9 cellular contexts compared by ENCODE assay signal in the genomic region with DNA sequence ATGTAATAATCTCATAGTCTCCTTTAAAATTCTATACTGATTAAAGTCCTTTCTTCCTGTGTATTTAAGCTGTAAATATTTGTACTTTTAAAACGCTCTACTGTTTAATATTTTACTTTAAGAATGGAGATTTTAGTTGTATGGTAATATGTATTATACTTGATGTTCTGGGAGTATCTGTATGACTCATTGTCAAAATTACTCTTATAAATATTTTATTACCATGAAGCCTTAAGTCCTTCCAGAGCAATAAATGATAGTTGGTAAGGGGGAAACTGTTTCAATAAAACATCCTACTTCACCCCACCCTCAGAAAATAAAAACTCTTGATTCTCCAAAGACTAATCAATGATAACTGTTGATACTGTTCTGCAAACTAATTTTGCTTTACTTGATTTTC. TPM values are rescaled to one million over a fixed set of nuclear protein-coding genes. Genes with fewer than 3 reads are reported as not detected.
DNase-seq lines count a peak whose midpoint lies in the region; ATAC-seq, FAIRE-seq and TF ChIP-seq lines count a peak whose summit lies in the region.
"Had no signal": no experiment of that assay in that cellular context is flagged by ENCODE, and none has a peak within 500 bp of the region (broad histone marks: within the 10 kb centered on the region; RNA-seq: fewer than 3 reads in every experiment).

No MANE protein-coding gene starts in this region.

- CTCF ChIA-PET in HepG2 (lab: Yijun Ruan, JAX; ENCODE audit: low intra/inter-chr PET ratio, low total read pairs): interaction anchor here (0.7 kb wide), 1 partner anchor 604 kb away, joined by 3 read pairs; no protein-coding TSS in a partner anchor

- H3K9me3 Mint-ChIP-seq in memory B cell: no peaks in the 10 kb centered on the region

- no peaks in the 10 kb centered on the region for H3K36me3 Mint-ChIP-seq in memory B cell

- H4K20me1 ChIP-seq in HepG2 (ENCODE audit: insufficient read depth, low read length): no peaks in the 10 kb centered on the region

- H3K27me3 ChIP-seq in brain microvascular endothelial cell (replicated peaks) (no peaks in the 10 kb centered on the region), subcutaneous abdominal adipose tissue (ENCODE audit: control insufficient read depth in 5 of 5, insufficient read depth in 4 of 5, low read length in 5 of 5) (no peaks in the 10 kb centered on the region), HepG2 (ENCODE audit: control insufficient read depth in 1 of 2, insufficient read depth in 2 of 2, low read length in 2 of 2) (peaks cover 1 to 22% of the 10 kb centered on the region in 2 experiments; a peak in 4 of 5 replicates)

- DNase-seq in LHCN-M2 (ENCODE audit: low read depth): peak; percentile 27
- no peak for DNase-seq in brain microvascular endothelial cell
- no peak for DNase-seq in memory B cell (ENCODE audit: low spot score in 2 of 2)
- DNase-seq in HepG2 (ENCODE audit: low spot score): no peak
- no peak for DNase-seq in frontal cortex (ENCODE audit: low spot score in 2 of 2)

- H3K36me3 ChIP-seq in brain microvascular endothelial cell (replicated peaks): no peaks in the 10 kb centered on the region
- no peaks in the 10 kb centered on the region for H3K36me3 ChIP-seq in subcutaneous abdominal adipose tissue (ENCODE audit: control insufficient read depth in 5 of 5, insufficient read depth in 5 of 5, low read length in 5 of 5)
- no peaks in the 10 kb centered on the region for H3K36me3 ChIP-seq in HepG2 (replicated peaks in 1 of 2; ENCODE audit: control insufficient read depth in 1 of 2, insufficient read depth in 2 of 2, low read length in 2 of 2)
- H3K36me3 ChIP-seq: colonic mucosa had no signal

- 0% methylated on average over 1 of the region's 1 CpG for WGBS in HepG2 (ENCODE audit: low lambda C conversion rate)

- H3K4me1 ChIP-seq in subcutaneous abdominal adipose tissue (ENCODE audit: control insufficient read depth in 5 of 5, insufficient read depth in 5 of 5, low read length in 5 of 5): peaks cover 2 to 60% (median 37%) of the 10 kb centered on the region in 5 donors
- H3K4me1 ChIP-seq in HepG2 (ENCODE audit: insufficient read depth, low read length): no peaks in the 10 kb centered on the region
- H3K4me1 ChIP-seq: colonic mucosa had no signal

- TF ChIP-seq EP300 in HepG2 (IDR thresholded peaks at IDR 0.05; ENCODE audit: low read depth in 2 of 2, low read length in 2 of 2) (no peak), HepG2 (CRISPR knock-in tag; IDR thresholded peaks at IDR 0.05; ENCODE audit: borderline replicate concordance) (no peak)

- in situ Hi-C loops in brain microvascular endothelial cell (cut with HindIII; ENCODE audit: low pct_ligation_motif_present, low sequenced_read_pairs): no loop called here
- in situ Hi-C loops in HepG2 (cut with HindIII; ENCODE audit: extremely low pct_ligation_motif_present, low pct_unique_long_range_greater_than_20kb): no loop called here

- FAIRE-seq in HepG2 (lab: Jason Lieb, UNC) (no peak), frontal cortex (lab: Jason Lieb, UNC) (no peak)
- FAIRE-seq: GM12892 had no signal

- no peak for TF ChIP-seq RAD21 in HepG2 (CRISPR knock-in tag; IDR thresholded peaks at IDR 0.05)

- H3K27ac ChIP-seq in brain microvascular endothelial cell (peak overlapping the region; percentile 51), subcutaneous abdominal adipose tissue (ENCODE audit: low read depth, low read length) (peak overlapping the region; percentile 42), HepG2 (ENCODE audit: extremely low read length, insufficient read depth, low read length) (no peak overlapping the region)
- H3K27ac ChIP-seq: colonic mucosa had no signal

- no peak overlapping the region for H3K27ac Mint-ChIP-seq in memory B cell

- H3K9me3 ChIP-seq in subcutaneous abdominal adipose tissue (ENCODE audit: control insufficient read depth in 5 of 5, low read length in 5 of 5) (no peaks in the 10 kb centered on the region), HepG2 (ENCODE audit: low read length) (no peaks in the 10 kb centered on the region)
- H3K9me3 ChIP-seq: colonic mucosa had no signal

- H3K27me3 Mint-ChIP-seq in memory B cell: peaks cover 6% of the 10 kb centered on the region

- intact Hi-C loops in HepG2 (cut with micrococcal nuclease; ENCODE audit: unreplicated experiment): loop anchor here (5.0 kb wide), 1 partner anchor 606 kb away; no protein-coding TSS in a partner anchor

- TF ChIP-seq CTCF in brain microvascular endothelial cell (IDR thresholded peaks at IDR 0.05; ENCODE audit: low read depth, low read length, missing control alignments) (no peak), HepG2 (CRISPR knock-in tag; IDR thresholded peaks at IDR 0.05) (no peak)

- H3K4me3 Mint-ChIP-seq in memory B cell: peak overlapping the region; percentile 0

- no peak for TF ChIP-seq POLR2A in HepG2 (IDR thresholded peaks at IDR 0.05; ENCODE audit: insufficient read depth in 1 of 2, low read depth in 2 of 2, low read length in 2 of 2)

- ATAC-seq in memory B cell (ENCODE audit: low read depth): no peak
- ATAC-seq in HG02884 (IDR thresholded peaks at IDR 0.05; ENCODE audit: unreplicated experiment): no peak
- no peak for ATAC-seq in HepG2

- POLR2A ChIA-PET in HepG2 (lab: Yijun Ruan, JAX): no interaction called here

- H3K4me2 ChIP-seq in HepG2 (ENCODE audit: low read depth, low read length): no peak overlapping the region

- BruUV-seq in HepG2 (replicated peaks; lab: Mats Ljungman, UMichigan): no TSS peak

- H3K4me3 ChIP-seq in brain microvascular endothelial cell (ENCODE audit: low read depth, low read length) (peak overlapping the region; percentile 39), subcutaneous abdominal adipose tissue (ENCODE audit: low read depth in 1 of 5, low read length in 5 of 5) (peak overlapping the region; percentile 45 to 65 (median 61)), HepG2 (replicated peaks in 1 of 3; ENCODE audit: insufficient read depth in 1 of 3, low read depth in 2 of 3, low read length in 3 of 3) (no peak overlapping the region)
- H3K4me3 ChIP-seq: colonic mucosa had no signal

- peaks cover 3% of the 10 kb centered on the region for H3K4me1 Mint-ChIP-seq in memory B cell

- H3K9ac ChIP-seq in subcutaneous abdominal adipose tissue (ENCODE audit: low read length in 5 of 5) (peak overlapping the region in 3 of 5 donors; percentile 5 to 70 (median 48)), HepG2 (ENCODE audit: insufficient read depth, low read depth, low read length) (no peak overlapping the region)

- no peak overlapping the region for H2AFZ ChIP-seq in HepG2 (ENCODE audit: low read length)

- H3K79me2 ChIP-seq in HepG2 (ENCODE audit: insufficient read depth, low read length): no peaks in the 10 kb centered on the region

TF ChIP-seq in HepG2, 621 proteins besides CTCF, POLR2A, EP300 and RAD21 (continues in another document):
- TF ChIP-seq MYNN (CRISPR knock-in tag; IDR thresholded peaks at IDR 0.05; ENCODE audit: low read depth) (no peak), MTF2 (CRISPR knock-in tag; IDR thresholded peaks at IDR 0.05; ENCODE audit: borderline replicate concordance) (no peak), ZC3H4 (CRISPR knock-in tag; IDR thresholded peaks at IDR 0.05; ENCODE audit: borderline replicate concordance) (no peak), KDM3A (CRISPR knock-in tag; IDR thresholded peaks at IDR 0.05; ENCODE audit: low read depth) (no peak)
- TF ChIP-seq, protein P1, sequence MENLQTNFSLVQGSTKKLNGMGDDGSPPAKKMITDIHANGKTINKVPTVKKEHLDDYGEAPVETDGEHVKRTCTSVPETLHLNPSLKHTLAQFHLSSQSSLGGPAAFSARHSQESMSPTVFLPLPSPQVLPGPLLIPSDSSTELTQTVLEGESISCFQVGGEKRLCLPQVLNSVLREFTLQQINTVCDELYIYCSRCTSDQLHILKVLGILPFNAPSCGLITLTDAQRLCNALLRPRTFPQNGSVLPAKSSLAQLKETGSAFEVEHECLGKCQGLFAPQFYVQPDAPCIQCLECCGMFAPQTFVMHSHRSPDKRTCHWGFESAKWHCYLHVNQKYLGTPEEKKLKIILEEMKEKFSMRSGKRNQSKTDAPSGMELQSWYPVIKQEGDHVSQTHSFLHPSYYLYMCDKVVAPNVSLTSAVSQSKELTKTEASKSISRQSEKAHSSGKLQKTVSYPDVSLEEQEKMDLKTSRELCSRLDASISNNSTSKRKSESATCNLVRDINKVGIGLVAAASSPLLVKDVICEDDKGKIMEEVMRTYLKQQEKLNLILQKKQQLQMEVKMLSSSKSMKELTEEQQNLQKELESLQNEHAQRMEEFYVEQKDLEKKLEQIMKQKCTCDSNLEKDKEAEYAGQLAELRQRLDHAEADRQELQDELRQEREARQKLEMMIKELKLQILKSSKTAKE (CRISPR knock-in tag; IDR thresholded peaks at IDR 0.05; ENCODE audit: borderline replicate concordance): no peak

RNA-seq across cellular contexts. Expression of a gene that starts 6.4 kb away (rescaled TPM):
- total RNA-seq in LHCN-M2 (2014; rRNA removed) (86.5 and 90.6 TPM in 2 replicates), HepG2 (2016; rRNA removed; fragmentation: Illumina TruSeq; extraction: Trizol) (0.09 and 0.11 TPM in 2 replicates), frontal cortex (64.4 TPM)
- 11.8 TPM for polyA plus RNA-seq in LHCN-M2 (2012)
- 0.09 and 0.10 TPM in 2 replicates for total RNA-seq in HepG2 (2016; cell fraction: cytosol; rRNA removed; fragmentation: Illumina TruSeq; extraction: Trizol; ENCODE audit: low read depth)
- 0.04 and 0.11 TPM in 2 replicates for total RNA-seq in HepG2 (2016; cell fraction: insoluble cytoplasmic fraction; rRNA removed; fragmentation: Illumina TruSeq; extraction: Trizol)
- 0.03 TPM in 2 replicates for total RNA-seq in HepG2 (2016; cell fraction: membrane; rRNA removed; fragmentation: Illumina TruSeq; extraction: Trizol)
- total RNA-seq in HepG2 (2016; cell fraction: nucleus; rRNA removed; fragmentation: Illumina TruSeq; extraction: Trizol): 0.19 and 0.31 TPM in 2 replicates
- polyA plus RNA-seq in HepG2 (2011; rRNA removed): 0.01 TPM in 1 of 2 replicates, not detected in the other
- polyA plus RNA-seq in HepG2 (2011; cell fraction: cytosol; rRNA removed): 0.01 TPM in 1 of 2 replicates, not detected in the other
- polyA plus RNA-seq in HepG2 (2011; cell fraction: nucleus; rRNA removed): not detected in 2 replicates
- not detected in 2 replicates for polyA plus RNA-seq in HepG2 (2012)
- polyA plus RNA-seq in HepG2 (2016; cell fraction: cytosol; fragmentation: Illumina TruSeq; extraction: Trizol; ENCODE audit: low read depth): under 0.01 and 0.01 TPM in 2 replicates
- polyA plus RNA-seq in HepG2 (2016; cell fraction: insoluble cytoplasmic fraction; fragmentation: Illumina TruSeq; extraction: Trizol; ENCODE audit: low read depth): not detected in 2 replicates
- not detected in 2 replicates for polyA plus RNA-seq in HepG2 (2016; cell fraction: membrane; fragmentation: Illumina TruSeq; extraction: Trizol; ENCODE audit: low read depth)
- 0.03 and 0.15 TPM in 2 replicates for polyA plus RNA-seq in HepG2 (2016; cell fraction: nucleus; fragmentation: Illumina TruSeq; extraction: Trizol; ENCODE audit: insufficient read depth, low read depth)
- polyA minus RNA-seq in HepG2 (2011; rRNA and poly(A)+ RNA removed; ENCODE audit: low replicate concordance): 4.1 TPM in 1 of 2 replicates, not detected in the other
- polyA minus RNA-seq in HepG2 (2011; cell fraction: cytosol; rRNA and poly(A)+ RNA removed): not detected in 2 replicates
- polyA minus RNA-seq in HepG2 (2011; cell fraction: nucleus; rRNA and poly(A)+ RNA removed): under 0.01 and 0.12 TPM in 2 replicates

Comparison
In these comparisons a context has a peak if more than half of its experiments do, and no peak if none do; other contexts are left out.
1. H3K4me3 ChIP-seq: peak in brain microvascular endothelial cell (single experiment) and subcutaneous abdominal adipose tissue (5 of 5); none in HepG2 (0 of 3).
2. RNA of a gene that starts 6.4 kb away (total RNA-seq): 86.5 to 90.6 TPM in LHCN-M2 and 64.4 TPM in frontal cortex (single experiment); 0.03 to 0.31 TPM in HepG2; every median in the first group is over 10 times any median in the second.